19 cellular contexts compared by ENCODE assay signal in the genomic region with DNA sequence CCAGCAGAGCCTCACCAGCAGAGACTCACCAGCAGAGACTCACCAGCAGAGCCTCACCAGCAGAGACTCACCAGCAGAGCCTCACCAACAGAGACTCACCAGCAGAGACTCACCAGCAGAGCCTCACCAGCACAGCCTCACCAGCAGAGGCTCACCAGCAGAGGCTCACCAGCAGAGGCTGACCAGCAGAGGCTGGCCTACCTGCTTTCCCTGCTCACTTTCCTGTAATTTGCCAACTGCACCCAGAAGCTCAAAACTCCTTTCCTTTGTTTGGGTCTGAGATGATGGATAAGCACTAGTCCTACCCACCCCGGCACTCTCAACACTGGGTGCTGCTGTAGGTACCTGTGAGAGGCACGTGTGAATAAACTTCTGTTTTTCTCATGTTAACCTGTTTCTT. TPM values are rescaled to one million over a fixed set of nuclear protein-coding genes. Genes with fewer than 3 reads are reported as not detected.
"Had no signal": no experiment of that assay in that cellular context is flagged by ENCODE, and none has a peak within 500 bp of the region (broad histone marks: within the 10 kb centered on the region; RNA-seq: fewer than 3 reads in every experiment).

No MANE protein-coding gene starts in this region.

- H3K36me3 Mint-ChIP-seq: naive B cell had no signal

- H3K4me1 Mint-ChIP-seq: activated B cell treated with CpG ODN at 0.5 μM for 24 hours; activated CD4-positive, alpha-beta T cell treated with anti-CD3 and anti-CD28 coated beads for 36 hours; activated T-helper 17 cell treated with anti-CD3 and anti-CD28 coated beads, Interleukin-2, amount 50 U/mL, for 72 hours; naive B cell; neural crest cell had no signal

- H3K27me3 ChIP-seq: body of pancreas, cardiac muscle cell, sigmoid colon, thyroid gland, upper lobe of right lung had no signal

- H3K4me3 ChIP-seq: body of pancreas, cardiac muscle cell, lower lobe of right lung, sigmoid colon, smooth muscle cell, thyroid gland, upper lobe of right lung had no signal

- H3K36me3 ChIP-seq: cardiac muscle cell, lower lobe of right lung, sigmoid colon, thyroid gland, upper lobe of right lung had no signal

- H3K27ac Mint-ChIP-seq: activated B cell treated with CpG ODN at 0.5 μM for 24 hours; activated CD4-positive, alpha-beta T cell treated with anti-CD3 and anti-CD28 coated beads for 36 hours; activated T-helper 17 cell treated with anti-CD3 and anti-CD28 coated beads, Interleukin-2, amount 50 U/mL, for 72 hours; dendritic cell treated with granulocyte-macrophage colony-stimulating factor and Interleukin-4, amounts not matched to agents 40 ng/mL and 50 ng/mL, for 4 days; progenitor cell of endocrine pancreas had no signal

- H3K27ac ChIP-seq: body of pancreas, cardiac muscle cell, lower lobe of right lung, sigmoid colon, thyroid gland, upper lobe of right lung had no signal

- H3K9me3 Mint-ChIP-seq: activated B cell treated with CpG ODN at 0.5 μM for 24 hours; activated T-helper 17 cell treated with anti-CD3 and anti-CD28 coated beads, Interleukin-2, amount 50 U/mL, for 72 hours; dendritic cell treated with granulocyte-macrophage colony-stimulating factor and Interleukin-4, amounts not matched to agents 40 ng/mL and 50 ng/mL, for 4 days; neural crest cell had no signal

- H3K4me3 Mint-ChIP-seq: activated B cell treated with CpG ODN at 0.5 μM for 24 hours; activated CD4-positive, alpha-beta T cell treated with anti-CD3 and anti-CD28 coated beads for 36 hours; activated T-helper 17 cell treated with anti-CD3 and anti-CD28 coated beads, Interleukin-2, amount 50 U/mL, for 72 hours; dendritic cell treated with granulocyte-macrophage colony-stimulating factor and Interleukin-4, amounts not matched to agents 40 ng/mL and 50 ng/mL, for 4 days; naive B cell; neural crest cell had no signal

- H3K4me2 ChIP-seq: smooth muscle cell had no signal

- H3K9me3 ChIP-seq: body of pancreas, lower lobe of right lung, sigmoid colon, thyroid gland, upper lobe of right lung had no signal

- H3K4me1 ChIP-seq: body of pancreas, lower lobe of right lung, sigmoid colon, thyroid gland, upper lobe of right lung had no signal

- DNase-seq: activated B cell treated with CpG ODN at 0.5 μM for 24 hours; anterior cingulate cortex; body of pancreas; foreskin fibroblast; lower lobe of right lung; naive B cell; retina; sigmoid colon; stimulated activated naive CD4-positive, alpha-beta T cell treated with Interleukin-2 at 50 U/mL for 16 hours; thyroid gland; upper lobe of right lung had no signal

- ATAC-seq: activated T-helper 17 cell treated with anti-CD3 and anti-CD28 coated beads, Interleukin-2, amount 50 U/mL, for 72 hours; body of pancreas; left lobe of liver; lower lobe of right lung; upper lobe of right lung had no signal

RNA-seq across cellular contexts. Expression of gene PXDN, which starts 36.4 kb away (rescaled TPM):
- total RNA-seq: activated T-helper 17 cell treated with anti-CD3 and anti-CD28 coated beads, Interleukin-2, amount 50 U/mL, for 72 hours had no signal
